22 cellular contexts compared by ENCODE assay signal in the genomic region with DNA sequence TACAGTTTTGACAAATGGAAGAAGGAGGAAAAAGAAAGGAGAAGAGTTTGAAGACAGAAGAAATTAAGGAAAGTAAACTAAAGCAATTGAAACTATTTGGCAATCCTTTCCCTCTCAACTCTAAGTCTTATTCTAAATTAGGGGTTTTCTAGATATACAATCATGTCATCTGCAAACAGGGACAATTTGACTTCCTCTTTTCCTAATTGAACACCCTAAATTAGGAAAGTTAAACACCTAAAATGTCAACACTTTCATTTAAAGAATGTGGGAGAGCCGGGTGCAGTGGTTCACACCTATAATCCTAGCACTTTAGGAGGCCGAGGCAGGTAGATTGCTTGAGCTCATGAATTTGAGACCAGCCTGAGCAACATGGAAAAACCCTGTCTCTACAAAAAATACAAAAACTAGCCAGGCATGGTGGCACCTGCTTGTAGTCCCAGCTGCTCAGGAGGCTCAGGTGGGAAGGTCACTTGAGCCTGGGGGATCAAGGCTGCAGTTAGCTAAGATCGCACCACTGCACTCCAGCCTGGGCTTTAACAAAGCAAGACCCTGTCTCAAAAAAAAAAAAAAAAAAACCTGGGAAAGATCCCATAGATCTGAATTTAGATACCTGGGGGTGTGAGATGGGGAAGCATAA. TPM values are rescaled to one million over a fixed set of nuclear protein-coding genes. Genes with fewer than 3 reads are reported as not detected.
DNase-seq lines count a peak whose midpoint lies in the region; ATAC-seq, FAIRE-seq and TF ChIP-seq lines count a peak whose summit lies in the region.
"Had no signal": no experiment of that assay in that cellular context is flagged by ENCODE, and none has a peak within 500 bp of the region (broad histone marks: within the 10 kb centered on the region; RNA-seq: fewer than 3 reads in every experiment).

No MANE protein-coding gene starts in this region.

- H3K27ac ChIP-seq in GM12878 (ENCODE audit: control insufficient read depth, insufficient read depth), result 0 out of 2 replicates have a peak overlapping the region, but pooled peaks have one; percentile 33
- H3K27ac ChIP-seq: PC-9, VCaP had no signal

- TF ChIP-seq RAD21 in GM12878 (IDR thresholded peaks at IDR 0.05; ENCODE audit: insufficient read depth, low read depth, low read length), result no peak

- no peaks in the 10 kb centered on the region for H4K20me1 ChIP-seq in GM12878 (ENCODE audit: control insufficient read depth, insufficient read depth)

- no peak for TF ChIP-seq EP300 in GM12878 (IDR thresholded peaks at IDR 0.05; ENCODE audit: borderline replicate concordance in 1 of 2, control insufficient read depth in 1 of 2, low read depth in 2 of 2, low read length in 2 of 2)

- no TSS peak for BruUV-seq in GM12878 (replicated peaks; lab: Mats Ljungman, UMichigan)

- ATAC-seq in GM19023 (IDR thresholded peaks at IDR 0.05; ENCODE audit: unreplicated experiment), result peak; percentile 31
- ATAC-seq in HG03039 (IDR thresholded peaks at IDR 0.05; ENCODE audit: unreplicated experiment), result peak; percentile 20
- ATAC-seq in GM12878, result peak; percentile 37
- ATAC-seq in GM18861 (IDR thresholded peaks at IDR 0.05; ENCODE audit: unreplicated experiment), result no peak
- ATAC-seq: heart left ventricle, left ventricle myocardium superior had no signal

- TF ChIP-seq POLR2A in GM12878 (IDR thresholded peaks at IDR 0.05; ENCODE audit: low read depth, low read length), result no peak

- CTCF ChIA-PET in GM12878 (lab: Yijun Ruan, JAX), result interaction anchor here (0.7 to 2.2 kb wide), 5 partner anchors 28 to 868 kb away, joined by 3 to 7 read pairs (median 4); no protein-coding TSS in a partner anchor

- SMC1A ChIA-PET in GM12878 (lab: Charles Lee; ENCODE audit: uncharacterized antibody, unreplicated experiment), result interaction anchor here (0.7 to 4.1 kb wide), 8 partner anchors 14 to 1049 kb away, joined by 3 to 29 read pairs (median 4); a partner anchor contains a TSS

- POLR2A ChIA-PET in GM12878 (lab: Charles Lee), result interaction anchor here (0.7 kb wide), 2 partner anchors 192 to 292 kb away, joined by 5 to 6 read pairs; no protein-coding TSS in a partner anchor

- no peaks in the 10 kb centered on the region for H3K36me3 ChIP-seq in GM12878 (ENCODE audit: control insufficient read depth in 2 of 2, insufficient read depth in 2 of 2, low read length in 1 of 2)
- H3K36me3 ChIP-seq: neutrophil, thoracic aorta had no signal

- in situ Hi-C loops in GM12878 (cut with MboI) (no loop called here), GM13977 (cut with MboI; ENCODE audit: low pct_unique_long_range_greater_than_20kb, low sequenced_read_pairs, unreplicated experiment) (no loop called here)

- H3K4me3 ChIP-seq in GM12865 (ENCODE audit: low read depth, low read length) (no peak overlapping the region), GM12878 (no peak overlapping the region)
- H3K4me3 ChIP-seq: heart left ventricle, PC-9, thoracic aorta had no signal

- no peak overlapping the region for H2AFZ ChIP-seq in GM12878 (ENCODE audit: control insufficient read depth, low read depth, low read length)
- H2AFZ ChIP-seq: PC-9 had no signal

- no peaks in the 10 kb centered on the region; the same call in 2 of the 3 replicates for H3K9me3 ChIP-seq in GM12878 (replicated peaks; ENCODE audit: control insufficient read depth, insufficient read depth, low read length)
- H3K9me3 ChIP-seq: heart left ventricle, neutrophil, thoracic aorta had no signal

- H3K4me2 ChIP-seq in GM12878 (ENCODE audit: control insufficient read depth, insufficient read depth), result peak overlapping the region; percentile 17; the same call in 1 of the 2 replicates
- H3K4me2 ChIP-seq: PC-9 had no signal

- TF ChIP-seq CTCF in GM12865 (IDR thresholded peaks at IDR 0.05; ENCODE audit: insufficient read depth, low read depth, low read length, missing control alignments), result no peak
- TF ChIP-seq CTCF in GM12878 (IDR thresholded peaks at IDR 0.05 in 2 of 3, conservative IDR thresholded peaks at IDR 0.05 in 1 of 3; ENCODE audit: control insufficient read depth in 2 of 3, extremely low read depth in 1 of 3, insufficient read depth in 1 of 3, low read depth in 3 of 3, low read length in 3 of 3), result no peak
- TF ChIP-seq CTCF in GM13977 (IDR thresholded peaks at IDR 0.05; ENCODE audit: extremely low read depth, insufficient read depth, missing control alignments), result no peak

- 27% methylated on average over 3 of the region's 3 CpGs for WGBS in GM12878 (ENCODE audit: insufficient coverage, insufficient replicate concordance, low lambda C conversion rate, missing lambda C conversion rate)

- peaks cover 2% of the 10 kb centered on the region; the same call in 1 of the 2 replicates for H3K79me2 ChIP-seq in GM12878 (ENCODE audit: control insufficient read depth, insufficient read depth, low read length)

- H3K9ac ChIP-seq in GM12878 (ENCODE audit: control insufficient read depth, insufficient read depth, low read length), result no peak overlapping the region

- RAD21 ChIA-PET in GM12878 (lab: Charles Lee; ENCODE audit: unreplicated experiment), result interaction anchor here (0.7 to 2.0 kb wide), 7 partner anchors 30 to 136 kb away, joined by 3 to 7 read pairs (median 4); a partner anchor contains a TSS

- H3K27me3 ChIP-seq in GM12878 (replicated peaks in 1 of 2; ENCODE audit: control insufficient read depth in 2 of 2, insufficient read depth in 2 of 2, low read length in 1 of 2), result no peaks in the 10 kb centered on the region
- H3K27me3 ChIP-seq: heart left ventricle, neutrophil had no signal

- intact Hi-C loops in GM12878 (cut with micrococcal nuclease; ENCODE audit: unreplicated experiment), result no loop called here

- peak; percentile 26 for DNase-seq in GM12865 (ENCODE audit: low read depth)
- no peak for DNase-seq in GM12878 (ENCODE audit: low read depth, low spot score)
- DNase-seq in globus pallidus (ENCODE audit: low spot score), result no peak
- no peak for DNase-seq in NCI-H187 treated with DMSO at 0.1 percent for 48 hours (lab: John Stamatoyannopoulos, UW)
- no peak for DNase-seq in GM13977 (ENCODE audit: low spot score)
- DNase-seq: activated naive CD4-positive, alpha-beta T cell treated with anti-CD3 and anti-CD28 coated beads, Interleukin-2, amount 10 ng/mL, durations not matched to agents 7 days and 5 days; CD8-positive, alpha-beta memory T cell; effector memory CD4-positive, alpha-beta T cell; heart left ventricle; left ventricle myocardium superior; NCI-H1694; NCI-H2227 treated with DMSO at 0.1 percent for 48 hours; NCI-H82; PC-9; stimulated activated CD8-positive, alpha-beta memory T cell treated with anti-CD3 and anti-CD28 coated beads, Interleukin-4, amount 100 ng/mL, for 48 hours had no signal

- peaks cover 18% of the 10 kb centered on the region for H3K4me1 ChIP-seq in GM12878 (ENCODE audit: control insufficient read depth, insufficient read depth, low read length)

- FAIRE-seq in GM12878 (lab: Jason Lieb, UNC), result no peak
- FAIRE-seq: astrocyte had no signal

TF ChIP-seq in GM12878, 131 proteins besides CTCF, POLR2A, EP300 and RAD21 (continues in another document):
- no peak for TF ChIP-seq TCF3 (IDR thresholded peaks at IDR 0.05; ENCODE audit: borderline replicate concordance, insufficient read depth, low read depth, low read length)
- TF ChIP-seq CBX3 (IDR thresholded peaks at IDR 0.05; ENCODE audit: borderline replicate concordance, low read depth), result no peak
- TF ChIP-seq KAT2A (conservative IDR thresholded peaks at IDR 0.05; ENCODE audit: control insufficient read depth, low read depth, low read length), result no peak
- TF ChIP-seq, protein P1, sequence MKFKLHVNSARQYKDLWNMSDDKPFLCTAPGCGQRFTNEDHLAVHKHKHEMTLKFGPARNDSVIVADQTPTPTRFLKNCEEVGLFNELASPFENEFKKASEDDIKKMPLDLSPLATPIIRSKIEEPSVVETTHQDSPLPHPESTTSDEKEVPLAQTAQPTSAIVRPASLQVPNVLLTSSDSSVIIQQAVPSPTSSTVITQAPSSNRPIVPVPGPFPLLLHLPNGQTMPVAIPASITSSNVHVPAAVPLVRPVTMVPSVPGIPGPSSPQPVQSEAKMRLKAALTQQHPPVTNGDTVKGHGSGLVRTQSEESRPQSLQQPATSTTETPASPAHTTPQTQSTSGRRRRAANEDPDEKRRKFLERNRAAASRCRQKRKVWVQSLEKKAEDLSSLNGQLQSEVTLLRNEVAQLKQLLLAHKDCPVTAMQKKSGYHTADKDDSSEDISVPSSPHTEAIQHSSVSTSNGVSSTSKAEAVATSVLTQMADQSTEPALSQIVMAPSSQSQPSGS (IDR thresholded peaks at IDR 0.05; ENCODE audit: low read length), result peak; percentile 40; the same call in 1 of the 2 replicates
- no peak for TF ChIP-seq ZBED1 (IDR thresholded peaks at IDR 0.05; ENCODE audit: borderline replicate concordance)
- no peak for TF ChIP-seq HCFC1 (IDR thresholded peaks at IDR 0.05; ENCODE audit: low read length)
- TF ChIP-seq SP1 (IDR thresholded peaks at IDR 0.05; ENCODE audit: low read depth, low read length), result no peak
- TF ChIP-seq LARP7 (IDR thresholded peaks at IDR 0.05), result no peak
- TF ChIP-seq POU2F2 (IDR thresholded peaks at IDR 0.05; ENCODE audit: borderline replicate concordance, low read depth, low read length), result no peak
- TF ChIP-seq FOS (IDR thresholded peaks at IDR 0.05; ENCODE audit: borderline replicate concordance, extremely low read depth, insufficient read length), result no peak
- no peak for TF ChIP-seq NR2C2 (IDR thresholded peaks at IDR 0.05; ENCODE audit: borderline replicate concordance, control insufficient read depth, insufficient read length, low read depth)
- TF ChIP-seq ZNF207 (IDR thresholded peaks at IDR 0.05; ENCODE audit: borderline replicate concordance), result no peak
- no peak for TF ChIP-seq MXI1 (IDR thresholded peaks at IDR 0.05; ENCODE audit: low read depth, low read length)
- no peak for TF ChIP-seq WRNIP1 (IDR thresholded peaks at IDR 0.05; ENCODE audit: borderline replicate concordance, low read depth, low read length)

RNA-seq across cellular contexts. Expression of a gene that starts 33.1 kb away (rescaled TPM):
- total RNA-seq in GM12878 (2013; cell fraction: nucleolus; rRNA removed), result 16.0 and 19.5 TPM in 2 replicates
- total RNA-seq in GM12878 (2014; rRNA removed), result 59.4 and 63.8 TPM in 2 replicates
- 58.9 and 59.9 TPM in 2 replicates for total RNA-seq in GM12878 (2014; rRNA removed; fragmentation: Illumina TruSeq; extraction: Trizol)
- 66.4 and 67.8 TPM in 2 replicates for total RNA-seq in GM12878 (2021)
- polyA plus RNA-seq in GM12878 (2011; ENCODE audit: low read depth), result 11.4 TPM
- polyA plus RNA-seq in GM12878 (2011; rRNA removed), result 14.0 and 14.3 TPM in 2 replicates
- 9.7 and 10.6 TPM in 2 replicates for polyA plus RNA-seq in GM12878 (2011; cell fraction: cytosol; rRNA removed)
- polyA plus RNA-seq in GM12878 (2011; cell fraction: nucleus; rRNA removed), result 9.3 and 16.1 TPM in 2 replicates
- polyA plus RNA-seq in GM12878 (2012), result 15.2 TPM in 2 replicates
- 62.3 and 69.0 TPM in 2 replicates for polyA plus RNA-seq in GM12878 (2014; fragmentation: Illumina TruSeq; extraction: Trizol)
- 10 to 100 TPM; 11.2 to 15.1 TPM for polyA plus RNA-seq in GM12878 (2014; fragmentation: Nextera tagmentation; extraction: Ambion mirVana)
- polyA plus RNA-seq in GM12878 (2014; rRNA removed), result 40.0 and 40.9 TPM in 2 replicates
- polyA plus RNA-seq in GM12878 (2016; fragmentation: Nextera tagmentation; extraction: Ambion mirVana), result 10 to 100 TPM; 42.6 to 45.9 TPM
- 18.1 and 19.2 TPM in 2 replicates for polyA minus RNA-seq in GM12878 (2011; rRNA and poly(A)+ RNA removed)
- 7.4 and 10.1 TPM in 2 replicates for polyA minus RNA-seq in GM12878 (2011; cell fraction: cytosol; rRNA and poly(A)+ RNA removed)
- polyA minus RNA-seq in GM12878 (2011; cell fraction: nucleus; rRNA and poly(A)+ RNA removed), result 8.0 and 15.4 TPM in 2 replicates
